Comparison of ENCODE assay signal across 18 cellular contexts in genomic region chr17:70447588-70447987, GRCh38.
DNase-seq lines count a peak whose midpoint lies in the region; ATAC-seq and TF ChIP-seq lines count a peak whose summit lies in the region.
"Had no signal": no experiment of that assay in that cellular context is flagged by ENCODE, and none has a peak within 500 bp of the region (broad histone marks: within the 10 kb centered on the region; RNA-seq: fewer than 3 reads in every experiment).

No MANE protein-coding gene starts in this region.

- no peaks in the 10 kb centered on the region for H3K9me3 ChIP-seq in hepatocyte (ENCODE audit: low read depth)
- H3K9me3 ChIP-seq: SJSA1 had no signal

- no peak overlapping the region for H3K4me3 Mint-ChIP-seq in mesothelial cell of epicardium
- H3K4me3 Mint-ChIP-seq: B cell; CD4-positive, alpha-beta T cell; GM23338 had no signal

- peak overlapping the region; percentile 18 for H3K27ac Mint-ChIP-seq in mesothelial cell of epicardium
- H3K27ac Mint-ChIP-seq: B cell; CD4-positive, alpha-beta T cell; GM23338 had no signal

- no peak for TF ChIP-seq CTCF in mesothelial cell of epicardium (IDR thresholded peaks at IDR 0.05; ENCODE audit: unreplicated experiment)
- TF ChIP-seq CTCF in hepatocyte (IDR thresholded peaks at IDR 0.05; ENCODE audit: poor library complexity): no peak

- H3K4me2 ChIP-seq in hepatocyte: no peak overlapping the region
- H3K4me2 ChIP-seq: GM23338 had no signal

- H3K27me3 Mint-ChIP-seq in mesothelial cell of epicardium (ENCODE audit: low read depth): no peaks in the 10 kb centered on the region
- H3K27me3 Mint-ChIP-seq: B cell; CD4-positive, alpha-beta T cell had no signal

- no peak overlapping the region for H3K27ac ChIP-seq in hepatocyte
- H3K27ac ChIP-seq: SJSA1 had no signal

- H3K9me3 Mint-ChIP-seq in mesothelial cell of epicardium: peaks cover 27% of the 10 kb centered on the region
- H3K9me3 Mint-ChIP-seq: CD4-positive, alpha-beta T cell had no signal

- no peaks in the 10 kb centered on the region for H4K20me1 ChIP-seq in hepatocyte (ENCODE audit: insufficient read depth, poor library complexity, severe bottlenecking)

- ATAC-seq in GM21390 (IDR thresholded peaks at IDR 0.05; ENCODE audit: unreplicated experiment): no peak
- ATAC-seq: GM23338 had no signal

- no peaks in the 10 kb centered on the region for H3K4me1 ChIP-seq in hepatocyte (ENCODE audit: insufficient read depth)
- H3K4me1 ChIP-seq: SJSA1 had no signal

- H3K36me3 Mint-ChIP-seq in mesothelial cell of epicardium: peaks cover 7% of the 10 kb centered on the region

- no peak overlapping the region for H3K4me3 ChIP-seq in hepatocyte
- H3K4me3 ChIP-seq: GM23338, SJSA1 had no signal

- no peak overlapping the region for H2AFZ ChIP-seq in hepatocyte
- H2AFZ ChIP-seq: GM23338 had no signal

- peaks cover 16% of the 10 kb centered on the region for H3K4me1 Mint-ChIP-seq in mesothelial cell of epicardium
- H3K4me1 Mint-ChIP-seq: B cell had no signal

- H3K27me3 ChIP-seq in hepatocyte: no peaks in the 10 kb centered on the region
- H3K27me3 ChIP-seq: SJSA1 had no signal

- H3K36me3 ChIP-seq in hepatocyte (replicated peaks; ENCODE audit: insufficient read depth, low read depth): no peaks in the 10 kb centered on the region
- H3K36me3 ChIP-seq: SJSA1 had no signal

- DNase-seq in EL (peak; percentile 10), M059J (ENCODE audit: low read depth) (peak; percentile 46), astrocyte of the hippocampus (ENCODE audit: low read depth, low spot score) (peak; percentile 19), mesothelial cell of epicardium (ENCODE audit: low spot score in 2 of 2, unreplicated experiment in 2 of 2) (no peak), hepatocyte (ENCODE audit: low spot score) (no peak)
- DNase-seq in activated CD4-positive, alpha-beta T cell treated with anti-CD3 and anti-CD28 coated beads, Interleukin-2, amount 50 U/mL, for 48 hours: no peak
- DNase-seq: CD4-positive, alpha-beta T cell; DND-41; KBM-7; MM.1S; NCI-H1105; NCI-H187; NCI-H345; NCI-H82 had no signal

- no peaks in the 10 kb centered on the region for H3K9me2 ChIP-seq in hepatocyte (replicated peaks; ENCODE audit: insufficient read depth)

- no peaks in the 10 kb centered on the region for H3K79me2 ChIP-seq in hepatocyte

- 49% methylated on average over 2 of the region's 2 CpGs for WGBS in hepatocyte (ENCODE audit: low lambda C conversion rate, missing lambda C conversion rate)

Comparison
In these comparisons a context has a peak if more than half of its experiments do, and no peak if none do; other contexts are left out.
1. DNase-seq: peak in EL (single experiment), M059J (single experiment) and astrocyte of the hippocampus (single experiment); none in mesothelial cell of epicardium (0 of 2), activated CD4-positive, alpha-beta T cell treated with anti-CD3 and anti-CD28 coated beads, Interleukin-2, amount 50 U/mL, for 48 hours (0 of 2) and hepatocyte (single experiment).